9 cellular contexts compared by ENCODE assay signal in the genomic region with DNA sequence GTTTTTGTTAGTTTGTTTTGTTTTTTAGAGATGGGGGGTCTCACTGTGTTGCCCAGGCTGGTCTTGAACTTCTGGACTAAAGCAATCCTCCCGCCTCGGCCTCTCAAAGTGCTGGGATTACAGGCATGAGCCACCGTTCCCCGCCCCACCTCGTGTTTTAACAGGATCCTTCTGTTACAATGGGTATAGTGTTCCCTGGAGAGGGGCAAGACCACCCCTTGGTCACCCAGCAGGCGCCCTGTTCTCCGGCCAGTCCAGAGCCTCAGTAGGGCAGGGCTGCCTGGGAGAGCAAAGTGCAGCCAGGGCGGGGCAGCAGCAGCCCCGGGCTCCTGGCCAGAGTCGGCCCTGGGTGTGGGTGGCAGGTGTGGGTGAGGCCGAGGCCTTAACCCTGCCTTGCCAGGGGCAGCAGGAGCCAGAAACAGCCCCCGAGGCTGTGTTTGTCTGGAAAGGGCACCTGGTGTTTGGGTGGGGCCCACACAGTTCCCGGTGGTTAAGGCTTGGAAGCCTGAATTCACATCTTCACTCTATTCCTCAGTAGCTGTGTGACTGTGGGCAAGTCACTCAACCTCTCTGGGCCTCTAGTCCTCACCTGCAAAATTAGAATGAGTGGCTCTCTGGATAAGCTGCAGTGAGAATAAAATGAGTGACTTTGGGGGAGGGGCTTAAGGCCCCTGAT. TPM values are rescaled to one million over a fixed set of nuclear protein-coding genes. Genes with fewer than 3 reads are reported as not detected.
A peak's percentile ranks its signal among the peaks of the same experiment; 100 is the strongest.
DNase-seq lines count a peak whose midpoint lies in the region; ATAC-seq, FAIRE-seq and TF ChIP-seq lines count a peak whose summit lies in the region.
"Had no signal": no experiment of that assay in that cellular context is flagged by ENCODE, and none has a peak within 500 bp of the region (broad histone marks: within the 10 kb centered on the region; RNA-seq: fewer than 3 reads in every experiment).

No MANE protein-coding gene starts in this region.

- H3K9ac ChIP-seq in muscle layer of colon (ENCODE audit: low read length) = no peak overlapping the region
- H3K9ac ChIP-seq: KMS-11 had no signal

- H3K4me3 ChIP-seq in A549 (no peak overlapping the region), breast epithelium (peak overlapping the region in 1 of 3 donors; percentile 34), muscle layer of colon (ENCODE audit: low read depth in 1 of 2, low read length in 2 of 2) (no peak overlapping the region)

- intact Hi-C loops in breast epithelium (cut with DNase I; ENCODE audit: low total_unique reads) = no loop called here

- peak in 1 of 2 experiments; percentile 54 for DNase-seq in A549 (ENCODE audit: low read depth in 1 of 2, low spot score in 1 of 2)
- DNase-seq in HuH-7.5 (ENCODE audit: low spot score) = peak; percentile 79
- DNase-seq in breast epithelium (ENCODE audit: low spot score in 2 of 2) = no peak
- DNase-seq in NCI-H1694 (lab: John Stamatoyannopoulos, UW) = no peak
- no peak for DNase-seq in NCI-H345 treated with DMSO at 0.1 percent for 48 hours (lab: John Stamatoyannopoulos, UW; ENCODE audit: unreplicated experiment)
- no peak for DNase-seq in NCI-H526 (lab: John Stamatoyannopoulos, UW)

- H3K4me2 ChIP-seq in A549 = peak overlapping the region; percentile 72
- H3K4me2 ChIP-seq: KMS-11 had no signal

- H3K27me3 ChIP-seq in breast epithelium (no peaks in the 10 kb centered on the region), muscle layer of colon (ENCODE audit: control insufficient read depth in 1 of 2, insufficient read depth in 2 of 2, low read length in 2 of 2) (no peaks in the 10 kb centered on the region)

- no peak for TF ChIP-seq EP300 in A549 (IDR thresholded peaks at IDR 0.05)

- TF ChIP-seq POLR2A in A549 (IDR thresholded peaks at IDR 0.05; ENCODE audit: low read length) = no peak
- TF ChIP-seq POLR2A in breast epithelium (IDR thresholded peaks at IDR 0.05) = no peak
- no peak for TF ChIP-seq POLR2A in GM18505 (IDR thresholded peaks at IDR 0.05; ENCODE audit: borderline replicate concordance, extremely low read depth, insufficient read depth, insufficient read length)

- no peak for TF ChIP-seq RAD21 in A549 (conservative IDR thresholded peaks at IDR 0.05 in 1 of 2, IDR thresholded peaks at IDR 0.05 in 1 of 2)

- TF ChIP-seq CTCF in A549 (IDR thresholded peaks at IDR 0.05) (0 out of 3 replicates have a peak, but pooled peaks have one; percentile 10), breast epithelium (IDR thresholded peaks at IDR 0.05) (no peak)

- ATAC-seq in A549 = peak; percentile 44 to 53; a peak in 4 of 6 replicates
- ATAC-seq in GM18505 (IDR thresholded peaks at IDR 0.05; ENCODE audit: unreplicated experiment) = no peak

- H3K36me3 ChIP-seq in breast epithelium = no peaks in the 10 kb centered on the region
- peaks cover 13% of the 10 kb centered on the region for H3K36me3 ChIP-seq in muscle layer of colon (ENCODE audit: insufficient read depth, low read length)

- FAIRE-seq in A549 (lab: Jason Lieb, UNC) = no peak

- H3K27ac ChIP-seq in A549 (peak overlapping the region; percentile 63 to 83), breast epithelium (peak overlapping the region; percentile 80 to 82), muscle layer of colon (ENCODE audit: low read depth, low read length) (peak overlapping the region; percentile 54)
- H3K27ac ChIP-seq: KMS-11 had no signal

- WGBS in A549 (ENCODE audit: missing lambda C conversion rate) = 28% methylated on average over 11 of the region's 13 CpGs

- POLR2A ChIA-PET in A549 (lab: Yijun Ruan, JAX) = interaction anchor here (1.5 kb wide), 1 partner anchor 128 kb away, joined by 4 read pairs; no protein-coding TSS in a partner anchor

- no peaks in the 10 kb centered on the region for H3K9me3 ChIP-seq in A549
- H3K9me3 ChIP-seq in breast epithelium = no peaks in the 10 kb centered on the region
- H3K9me3 ChIP-seq in muscle layer of colon (ENCODE audit: low read length) = no peaks in the 10 kb centered on the region

- CTCF ChIA-PET in A549 (lab: Yijun Ruan, JAX) = interaction anchor here (1.0 to 5.8 kb wide), 8 partner anchors 9 to 128 kb away, joined by 3 to 43 read pairs (median 8); no protein-coding TSS in a partner anchor

- peaks cover 75% of the 10 kb centered on the region for H3K4me1 ChIP-seq in A549
- H3K4me1 ChIP-seq in breast epithelium = peaks cover 4 to 11% of the 10 kb centered on the region in 2 donors
- peaks cover 61% of the 10 kb centered on the region for H3K4me1 ChIP-seq in muscle layer of colon (ENCODE audit: insufficient read depth, low read length)

TF ChIP-seq in A549, 52 proteins besides CTCF, POLR2A, EP300 and RAD21:
- TF ChIP-seq ZFP36 (IDR thresholded peaks at IDR 0.05; ENCODE audit: borderline replicate concordance, partially characterized antibody) = peak; percentile 91
- TF ChIP-seq KDM1A (IDR thresholded peaks at IDR 0.05; ENCODE audit: low read depth) = peak; percentile 17; the same call in 1 of the 2 replicates
- TF ChIP-seq ZSCAN20 (CRISPR knock-in tag; IDR thresholded peaks at IDR 0.05) = no peak
- no peak for TF ChIP-seq EHF (CRISPR knock-in tag; IDR thresholded peaks at IDR 0.05)
- TF ChIP-seq JUN (IDR thresholded peaks at IDR 0.05) = 0 out of 5 replicates have a peak, but pooled peaks of 1 of the 2 experiments have one; percentile 45
- TF ChIP-seq HOXB5 (CRISPR knock-in tag; IDR thresholded peaks at IDR 0.05) = no peak
- TF ChIP-seq, protein P1, sequence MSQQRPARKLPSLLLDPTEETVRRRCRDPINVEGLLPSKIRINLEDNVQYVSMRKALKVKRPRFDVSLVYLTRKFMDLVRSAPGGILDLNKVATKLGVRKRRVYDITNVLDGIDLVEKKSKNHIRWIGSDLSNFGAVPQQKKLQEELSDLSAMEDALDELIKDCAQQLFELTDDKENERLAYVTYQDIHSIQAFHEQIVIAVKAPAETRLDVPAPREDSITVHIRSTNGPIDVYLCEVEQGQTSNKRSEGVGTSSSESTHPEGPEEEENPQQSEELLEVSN (IDR thresholded peaks at IDR 0.05; ENCODE audit: borderline replicate concordance, low read depth) = no peak

RNA-seq across cellular contexts. Expression of a gene that starts 7.2 kb away (rescaled TPM):
- polyA plus RNA-seq in A549 (2011; rRNA removed) (59.1 and 64.5 TPM in 2 replicates), A549 (2017; fragmentation: RNase III; extraction: RNeasy Plus Mini Kit Qiagen cat#74134 plus additional on column Dnase treatment) (83.8 to 94.6 TPM (median 94.3 TPM) in 3 replicates)
- polyA plus RNA-seq in A549 (2012; cell fraction: cytosol; rRNA removed) = 58.8 and 103 TPM in 2 replicates
- 93.7 and 118 TPM in 2 replicates for polyA plus RNA-seq in A549 (2012; cell fraction: nucleus; rRNA removed)
- polyA minus RNA-seq in A549 (2011; rRNA and poly(A)+ RNA removed) = 72.4 and 90.8 TPM in 2 replicates
- total RNA-seq in breast epithelium = 10 to 100 TPM; 31.8 to 61.6 (median 52.2) TPM

RNA-seq across cellular contexts. Expression of a gene that starts 16.3 kb away (rescaled TPM):
- polyA plus RNA-seq in A549 (2011; rRNA removed) = 9.2 and 9.8 TPM in 2 replicates
- polyA plus RNA-seq in A549 (2012; cell fraction: cytosol; rRNA removed) = 8.9 and 11.1 TPM in 2 replicates
- polyA plus RNA-seq in A549 (2012; cell fraction: nucleus; rRNA removed) = 6.6 TPM in 2 replicates
- polyA plus RNA-seq in A549 (2017; fragmentation: RNase III; extraction: RNeasy Plus Mini Kit Qiagen cat#74134 plus additional on column Dnase treatment) = 6.6 to 11.2 TPM (median 10.5 TPM) in 3 replicates
- polyA minus RNA-seq in A549 (2011; rRNA and poly(A)+ RNA removed) = 1.2 and 1.5 TPM in 2 replicates
- total RNA-seq in breast epithelium = 1 to 10 TPM; 1.8 to 2.5 (median 2.3) TPM

RNA-seq across cellular contexts. Expression of a gene that starts 17.7 kb away (rescaled TPM):
- polyA plus RNA-seq in A549 (2011; rRNA removed) (4.7 and 5.3 TPM in 2 replicates), A549 (2017; fragmentation: RNase III; extraction: RNeasy Plus Mini Kit Qiagen cat#74134 plus additional on column Dnase treatment) (6.3 to 9.0 TPM (median 8.1 TPM) in 3 replicates)
- 4.7 and 7.4 TPM in 2 replicates for polyA plus RNA-seq in A549 (2012; cell fraction: cytosol; rRNA removed)
- 5.4 and 5.8 TPM in 2 replicates for polyA plus RNA-seq in A549 (2012; cell fraction: nucleus; rRNA removed)
- 6.7 and 10.8 TPM in 2 replicates for polyA minus RNA-seq in A549 (2011; rRNA and poly(A)+ RNA removed)
- 10 to 100 TPM in 1 of 3 donors, 1 to 10 TPM in 2; 5.9 to 15.1 (median 7.2) TPM for total RNA-seq in breast epithelium

RNA-seq across cellular contexts. Expression of a gene that starts 46.7 kb away (rescaled TPM):
- polyA plus RNA-seq in A549 (2011; rRNA removed) (27.9 and 48.8 TPM in 2 replicates), A549 (2017; fragmentation: RNase III; extraction: RNeasy Plus Mini Kit Qiagen cat#74134 plus additional on column Dnase treatment) (0.57 to 0.65 TPM (median 0.58 TPM) in 3 replicates)
- polyA plus RNA-seq in A549 (2012; cell fraction: cytosol; rRNA removed) = 90.2 and 102 TPM in 2 replicates
- 424 and 553 TPM in 2 replicates for polyA plus RNA-seq in A549 (2012; cell fraction: nucleus; rRNA removed)
- polyA minus RNA-seq in A549 (2011; rRNA and poly(A)+ RNA removed) = 82.7 and 141 TPM in 2 replicates
- 100 to 1,000 TPM in 1 of 3 donors, 10 to 100 TPM in 2; 29.8 to 109 (median 38.4) TPM for total RNA-seq in breast epithelium
